Comparison of ENCODE assay signal across 8 cellular contexts in the genomic region with DNA sequence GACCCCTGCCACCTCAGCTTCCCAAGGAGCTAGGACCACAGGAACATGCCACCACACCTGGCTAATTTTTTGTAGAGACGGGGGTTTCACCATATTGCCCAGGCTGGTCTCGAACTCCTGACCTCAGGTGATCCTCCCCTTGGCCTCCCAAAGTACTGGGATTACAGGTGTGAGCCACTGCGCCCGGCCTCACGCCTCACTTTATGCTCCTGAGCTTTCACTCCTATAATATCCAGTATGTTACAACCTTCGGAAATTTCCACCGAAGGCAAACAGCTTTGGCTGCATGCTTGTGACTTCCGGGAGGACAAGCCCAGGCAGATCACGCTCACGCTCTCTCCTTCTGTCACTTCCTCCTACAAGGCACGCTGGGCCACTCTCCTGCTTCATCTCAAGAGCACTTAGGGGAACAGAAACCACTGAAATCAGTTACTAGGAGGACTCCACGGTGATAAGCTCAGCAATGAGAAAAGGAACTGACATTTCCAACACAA. TPM values are rescaled to one million over a fixed set of nuclear protein-coding genes. Genes with fewer than 3 reads are reported as not detected.
DNase-seq lines count a peak whose midpoint lies in the region; ATAC-seq, FAIRE-seq and TF ChIP-seq lines count a peak whose summit lies in the region.

No MANE protein-coding gene starts in this region.

- no peak for FAIRE-seq in H54 (lab: Jason Lieb, UNC)

- DNase-seq in GM13976 (ENCODE audit: low spot score) (peak; percentile 89), Kasumi-1 (lab: John Stamatoyannopoulos, UW) (peak; percentile 10 to 30), dermis microvascular lymphatic vessel endothelial cell (ENCODE audit: low read depth in 2 of 2) (peak; percentile 20 to 27), H54 (ENCODE audit: insufficient read length, low spot score) (no peak), retina (no peak)
- no peak for DNase-seq in activated CD4-positive, alpha-beta T cell treated with anti-CD3 and anti-CD28 coated beads for 1 hour

- no peak for TF ChIP-seq POLR2A in H54 (IDR thresholded peaks at IDR 0.05; ENCODE audit: low read depth, low read length)

- ATAC-seq in GM21526 (IDR thresholded peaks at IDR 0.05; ENCODE audit: low FRiP score, unreplicated experiment), result peak; percentile 60

- H3K27ac ChIP-seq in temporal lobe (ENCODE audit: low read depth, low read length), result peak overlapping the region; percentile 30

- TF ChIP-seq CTCF in GM13976 (IDR thresholded peaks at IDR 0.05; ENCODE audit: borderline replicate concordance, control extremely low read depth, extremely low read depth, insufficient read depth, missing control alignments), result no peak

- in situ Hi-C loops in GM13976 (cut with MboI; ENCODE audit: low sequenced_read_pairs, unreplicated experiment), result loop anchor here (10.0 kb wide), 1 partner anchor 108 kb away; no protein-coding TSS in a partner anchor

RNA-seq across cellular contexts. Expression of gene MAD1L1, which starts 4.4 kb away (rescaled TPM):
- 29.8 and 41.1 TPM in 2 replicates for total RNA-seq in dermis microvascular lymphatic vessel endothelial cell
- total RNA-seq in temporal lobe, result 18.7 TPM

RNA-seq across cellular contexts. Expression of gene MRM2, which starts 4.8 kb away (rescaled TPM):
- 11.2 and 14.5 TPM in 2 replicates for total RNA-seq in dermis microvascular lymphatic vessel endothelial cell
- total RNA-seq in temporal lobe, result 14.3 TPM

RNA-seq across cellular contexts. Expression of gene NUDT1, which starts 4.9 kb away (rescaled TPM):
- total RNA-seq in dermis microvascular lymphatic vessel endothelial cell, result 8.6 and 13.9 TPM in 2 replicates
- total RNA-seq in temporal lobe, result 13.3 TPM

Comparison
In these comparisons a context has a peak if more than half of its experiments do, and no peak if none do; other contexts are left out.
1. DNase-seq: peak in GM13976 (single experiment), Kasumi-1 (2 of 2) and dermis microvascular lymphatic vessel endothelial cell (2 of 2); none in H54 (single experiment), retina (single experiment) and activated CD4-positive, alpha-beta T cell treated with anti-CD3 and anti-CD28 coated beads for 1 hour (single experiment).